In the genomic region with DNA sequence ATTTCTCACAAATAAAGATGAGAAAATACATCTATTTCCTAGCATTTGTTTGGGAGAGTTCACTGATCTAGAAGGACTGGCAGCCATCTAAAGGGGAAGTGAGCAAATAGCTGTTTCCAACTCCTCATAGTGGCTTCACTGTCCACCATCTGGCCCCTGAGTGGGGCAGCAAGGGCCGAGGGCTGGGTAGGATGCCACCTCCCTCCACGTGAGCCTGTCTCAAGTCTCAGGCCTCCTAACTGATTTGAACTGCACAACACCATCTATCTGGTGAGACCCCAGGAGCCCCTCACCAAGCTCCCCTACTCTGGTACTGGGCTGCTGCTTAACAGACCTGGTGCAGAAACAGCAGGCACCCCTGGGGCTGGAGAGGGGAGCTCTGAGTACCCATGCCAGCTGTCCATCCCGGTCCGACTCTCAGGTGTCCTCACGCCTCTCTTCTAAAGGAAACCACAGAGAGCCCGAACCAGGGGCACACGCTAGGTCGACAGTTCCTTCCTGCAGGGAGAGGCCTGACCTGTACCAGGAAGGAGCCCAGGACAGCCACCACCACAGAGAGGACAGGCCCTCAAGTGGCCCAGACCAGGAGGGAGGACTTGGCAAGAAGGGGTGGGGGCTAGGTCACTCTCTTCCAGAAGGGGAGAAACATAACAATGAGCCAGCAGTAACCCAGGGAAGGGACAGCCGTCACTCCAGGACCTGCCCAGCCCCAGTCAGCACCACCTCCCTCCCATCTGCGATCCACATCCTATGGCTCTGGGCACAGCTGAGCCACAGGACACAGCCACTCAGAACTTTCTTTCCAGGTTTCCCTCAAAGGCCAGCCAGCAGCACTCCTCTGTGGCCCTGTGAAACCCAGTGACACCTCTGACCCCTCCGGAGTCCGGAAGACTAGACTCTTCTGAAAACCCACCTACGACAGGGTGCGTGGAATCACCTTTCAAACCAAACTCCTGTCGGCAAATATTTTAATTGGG, we compare ENCODE assay signal across 7 cellular contexts. TPM values are rescaled to one million over a fixed set of nuclear protein-coding genes. Genes with fewer than 3 reads are reported as not detected.
A peak's percentile ranks its signal among the peaks of the same experiment; 100 is the strongest.
DNase-seq lines count a peak whose midpoint lies in the region; ATAC-seq and TF ChIP-seq lines count a peak whose summit lies in the region.

No MANE protein-coding gene starts in this region.

- intact Hi-C loops in esophagus squamous epithelium (cut with DNase I): no loop called here

- peak overlapping the region in 3 of 4 donors; percentile 2 to 46 (median 18) for H3K4me3 ChIP-seq in esophagus squamous epithelium

- no peaks in the 10 kb centered on the region for H3K36me3 ChIP-seq in esophagus squamous epithelium

- H3K27ac ChIP-seq in esophagus squamous epithelium: peak overlapping the region; percentile 28 to 85 (median 72)

- no peaks in the 10 kb centered on the region for H3K27me3 ChIP-seq in esophagus squamous epithelium

- peaks cover 48 to 95% (median 75%) of the 10 kb centered on the region in 3 donors for H3K4me1 ChIP-seq in esophagus squamous epithelium

- H3K36me3 Mint-ChIP-seq in HFFc6 (ENCODE audit: low read depth): no peaks in the 10 kb centered on the region
- H3K36me3 Mint-ChIP-seq in stimulated activated effector memory CD8-positive, alpha-beta T cell treated with anti-CD3 and anti-CD28 coated beads, Interleukin-12 subunit alpha, Interleukin-12 subunit beta, amount 100 ng/mL, for 72 hours: peaks cover 42% of the 10 kb centered on the region

- H3K27me3 Mint-ChIP-seq in HFFc6 (ENCODE audit: insufficient read depth): no peaks in the 10 kb centered on the region

- no peaks in the 10 kb centered on the region for H3K9me3 ChIP-seq in esophagus squamous epithelium

- no peak for TF ChIP-seq POLR2A in esophagus squamous epithelium (IDR thresholded peaks at IDR 0.05)

- H3K4me3 Mint-ChIP-seq in HFFc6: peak overlapping the region; percentile 24; the same call in 1 of the 2 replicates
- H3K4me3 Mint-ChIP-seq in stimulated activated effector memory CD8-positive, alpha-beta T cell treated with anti-CD3 and anti-CD28 coated beads, Interleukin-12 subunit alpha, Interleukin-12 subunit beta, amount 100 ng/mL, for 72 hours: peak overlapping the region; percentile 77

- H3K27ac Mint-ChIP-seq in HFFc6: peak overlapping the region; percentile 76
- peak overlapping the region; percentile 90 for H3K27ac Mint-ChIP-seq in stimulated activated effector memory CD8-positive, alpha-beta T cell treated with anti-CD3 and anti-CD28 coated beads, Interleukin-12 subunit alpha, Interleukin-12 subunit beta, amount 100 ng/mL, for 72 hours

- H3K4me1 Mint-ChIP-seq in HFFc6 (ENCODE audit: low read depth): peaks cover 67% of the 10 kb centered on the region
- peaks cover 89% of the 10 kb centered on the region for H3K4me1 Mint-ChIP-seq in stimulated activated effector memory CD8-positive, alpha-beta T cell treated with anti-CD3 and anti-CD28 coated beads, Interleukin-12 subunit alpha, Interleukin-12 subunit beta, amount 100 ng/mL, for 72 hours

- DNase-seq in HFFc6: no peak
- DNase-seq in esophagus squamous epithelium (lab: John Stamatoyannopoulos, UW): no peak
- DNase-seq in stimulated activated effector memory CD8-positive, alpha-beta T cell treated with anti-CD3 and anti-CD28 coated beads, Interleukin-12 subunit alpha, Interleukin-12 subunit beta, amount 100 ng/mL, for 72 hours (ENCODE audit: low spot score in 2 of 2): peak in 1 of 2 donors; percentile 65
- no peak for DNase-seq in hepatic stellate cell (ENCODE audit: low spot score)
- DNase-seq in NCI-H1694 (lab: John Stamatoyannopoulos, UW): no peak

- no peaks in the 10 kb centered on the region for H3K9me3 Mint-ChIP-seq in HFFc6
- no peaks in the 10 kb centered on the region for H3K9me3 Mint-ChIP-seq in stimulated activated effector memory CD8-positive, alpha-beta T cell treated with anti-CD3 and anti-CD28 coated beads, Interleukin-12 subunit alpha, Interleukin-12 subunit beta, amount 100 ng/mL, for 72 hours

- ATAC-seq in SK-N-SH treated with all-trans-retinoic acid at 6 μM for 48 hours (peak; percentile 20), HG02798 (IDR thresholded peaks at IDR 0.05; ENCODE audit: poor library complexity, unreplicated experiment) (no peak)
- ATAC-seq in stimulated activated effector memory CD8-positive, alpha-beta T cell treated with anti-CD3 and anti-CD28 coated beads, Interleukin-12 subunit alpha, Interleukin-12 subunit beta, amount 100 ng/mL, for 72 hours: no peak

- whole genome bisulfite sequencing in esophagus squamous epithelium, 2 donors: 59 to 80% methylated on average over 5 to 8 of the region's 15 CpGs

- TF ChIP-seq CTCF in HFFc6 (IDR thresholded peaks at IDR 0.05): no peak
- TF ChIP-seq CTCF in esophagus squamous epithelium (IDR thresholded peaks at IDR 0.05): no peak

TF ChIP-seq in SK-N-SH treated with all-trans-retinoic acid at 6 μM for 48 hours, 23 proteins besides CTCF, POLR2A, EP300 and RAD21:
- TF ChIP-seq TCF4 (CRISPR knock-in tag; IDR thresholded peaks at IDR 0.05; ENCODE audit: borderline replicate concordance) (no peak), ARNTL (CRISPR knock-in tag; IDR thresholded peaks at IDR 0.05; ENCODE audit: borderline replicate concordance, low read depth) (no peak), PPARA (CRISPR knock-in tag; IDR thresholded peaks at IDR 0.05; ENCODE audit: borderline replicate concordance) (no peak), RARB (CRISPR knock-in tag; IDR thresholded peaks at IDR 0.05) (no peak), ZC3H10 (CRISPR knock-in tag; IDR thresholded peaks at IDR 0.05) (no peak), GLIS3 (CRISPR knock-in tag; IDR thresholded peaks at IDR 0.05) (no peak), ISL1 (CRISPR knock-in tag; IDR thresholded peaks at IDR 0.05) (no peak), ZNF8 (CRISPR knock-in tag; IDR thresholded peaks at IDR 0.05) (no peak), ZNF70 (CRISPR knock-in tag; IDR thresholded peaks at IDR 0.05) (no peak), TOX (CRISPR knock-in tag; IDR thresholded peaks at IDR 0.05; ENCODE audit: borderline replicate concordance) (no peak), SNAI2 (CRISPR knock-in tag; IDR thresholded peaks at IDR 0.05) (no peak), OSR1 (CRISPR knock-in tag; IDR thresholded peaks at IDR 0.05) (no peak)
- TF ChIP-seq, protein P1, sequence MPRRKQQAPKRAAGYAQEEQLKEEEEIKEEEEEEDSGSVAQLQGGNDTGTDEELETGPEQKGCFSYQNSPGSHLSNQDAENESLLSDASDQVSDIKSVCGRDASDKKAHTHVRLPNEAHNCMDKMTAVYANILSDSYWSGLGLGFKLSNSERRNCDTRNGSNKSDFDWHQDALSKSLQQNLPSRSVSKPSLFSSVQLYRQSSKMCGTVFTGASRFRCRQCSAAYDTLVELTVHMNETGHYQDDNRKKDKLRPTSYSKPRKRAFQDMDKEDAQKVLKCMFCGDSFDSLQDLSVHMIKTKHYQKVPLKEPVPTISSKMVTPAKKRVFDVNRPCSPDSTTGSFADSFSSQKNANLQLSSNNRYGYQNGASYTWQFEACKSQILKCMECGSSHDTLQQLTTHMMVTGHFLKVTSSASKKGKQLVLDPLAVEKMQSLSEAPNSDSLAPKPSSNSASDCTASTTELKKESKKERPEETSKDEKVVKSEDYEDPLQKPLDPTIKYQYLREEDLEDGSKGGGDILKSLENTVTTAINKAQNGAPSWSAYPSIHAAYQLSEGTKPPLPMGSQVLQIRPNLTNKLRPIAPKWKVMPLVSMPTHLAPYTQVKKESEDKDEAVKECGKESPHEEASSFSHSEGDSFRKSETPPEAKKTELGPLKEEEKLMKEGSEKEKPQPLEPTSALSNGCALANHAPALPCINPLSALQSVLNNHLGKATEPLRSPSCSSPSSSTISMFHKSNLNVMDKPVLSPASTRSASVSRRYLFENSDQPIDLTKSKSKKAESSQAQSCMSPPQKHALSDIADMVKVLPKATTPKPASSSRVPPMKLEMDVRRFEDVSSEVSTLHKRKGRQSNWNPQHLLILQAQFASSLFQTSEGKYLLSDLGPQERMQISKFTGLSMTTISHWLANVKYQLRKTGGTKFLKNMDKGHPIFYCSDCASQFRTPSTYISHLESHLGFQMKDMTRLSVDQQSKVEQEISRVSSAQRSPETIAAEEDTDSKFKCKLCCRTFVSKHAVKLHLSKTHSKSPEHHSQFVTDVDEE (CRISPR knock-in tag; IDR thresholded peaks at IDR 0.05): no peak
- TF ChIP-seq, protein P2, sequence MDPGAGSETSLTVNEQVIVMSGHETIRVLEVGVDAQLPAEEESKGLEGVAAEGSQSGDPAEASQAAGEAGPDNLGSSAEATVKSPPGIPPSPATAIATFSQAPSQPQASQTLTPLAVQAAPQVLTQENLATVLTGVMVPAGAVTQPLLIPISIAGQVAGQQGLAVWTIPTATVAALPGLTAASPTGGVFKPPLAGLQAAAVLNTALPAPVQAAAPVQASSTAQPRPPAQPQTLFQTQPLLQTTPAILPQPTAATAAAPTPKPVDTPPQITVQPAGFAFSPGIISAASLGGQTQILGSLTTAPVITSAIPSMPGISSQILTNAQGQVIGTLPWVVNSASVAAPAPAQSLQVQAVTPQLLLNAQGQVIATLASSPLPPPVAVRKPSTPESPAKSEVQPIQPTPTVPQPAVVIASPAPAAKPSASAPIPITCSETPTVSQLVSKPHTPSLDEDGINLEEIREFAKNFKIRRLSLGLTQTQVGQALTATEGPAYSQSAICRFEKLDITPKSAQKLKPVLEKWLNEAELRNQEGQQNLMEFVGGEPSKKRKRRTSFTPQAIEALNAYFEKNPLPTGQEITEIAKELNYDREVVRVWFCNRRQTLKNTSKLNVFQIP (CRISPR knock-in tag; IDR thresholded peaks at IDR 0.05; ENCODE audit: borderline replicate concordance, low read depth): no peak
- TF ChIP-seq, protein P3, sequence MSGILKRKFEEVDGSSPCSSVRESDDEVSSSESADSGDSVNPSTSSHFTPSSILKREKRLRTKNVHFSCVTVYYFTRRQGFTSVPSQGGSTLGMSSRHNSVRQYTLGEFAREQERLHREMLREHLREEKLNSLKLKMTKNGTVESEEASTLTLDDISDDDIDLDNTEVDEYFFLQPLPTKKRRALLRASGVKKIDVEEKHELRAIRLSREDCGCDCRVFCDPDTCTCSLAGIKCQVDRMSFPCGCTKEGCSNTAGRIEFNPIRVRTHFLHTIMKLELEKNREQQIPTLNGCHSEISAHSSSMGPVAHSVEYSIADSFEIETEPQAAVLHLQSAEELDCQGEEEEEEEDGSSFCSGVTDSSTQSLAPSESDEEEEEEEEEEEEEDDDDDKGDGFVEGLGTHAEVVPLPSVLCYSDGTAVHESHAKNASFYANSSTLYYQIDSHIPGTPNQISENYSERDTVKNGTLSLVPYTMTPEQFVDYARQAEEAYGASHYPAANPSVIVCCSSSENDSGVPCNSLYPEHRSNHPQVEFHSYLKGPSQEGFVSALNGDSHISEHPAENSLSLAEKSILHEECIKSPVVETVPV (CRISPR knock-in tag; IDR thresholded peaks at IDR 0.05): no peak
TF ChIP-seq in SK-N-SH treated with all-trans-retinoic acid at 6 μM for 48 hours: peak in this region for 0.

RNA-seq across cellular contexts. Expression of a gene that starts 12.9 kb away (rescaled TPM):
- total RNA-seq in HFFc6 (2021; fragmentation: NEBNext Ultra II Directional; extraction: Animal tissue kit (Norgen Biotek cat#: 25700)): 10 to 100 TPM; 44.2 to 67.1 (median 55.4) TPM
- 10 to 100 TPM; 22.6 to 29.4 (median 25.3) TPM for total RNA-seq in esophagus squamous epithelium

RNA-seq across cellular contexts. Expression of a gene that starts 42.9 kb away (rescaled TPM):
- total RNA-seq in HFFc6 (2021; fragmentation: NEBNext Ultra II Directional; extraction: Animal tissue kit (Norgen Biotek cat#: 25700)): 10 to 100 TPM; 30.4 to 38.5 (median 34.6) TPM
- 10 to 100 TPM in 1 of 4 donors, 1 to 10 TPM in 3; 5.5 to 11.8 (median 9.6) TPM for total RNA-seq in esophagus squamous epithelium

RNA-seq across cellular contexts. Expression of a gene that starts 42.9 kb away (rescaled TPM):
- 1 to 10 TPM; 7.9 to 9.9 (median 8.8) TPM for total RNA-seq in HFFc6 (2021; fragmentation: NEBNext Ultra II Directional; extraction: Animal tissue kit (Norgen Biotek cat#: 25700))
- 1 to 10 TPM; 5.1 to 9.9 (median 8.4) TPM for total RNA-seq in esophagus squamous epithelium
